In genomic region chr15:65400760-65401606, GRCh38 we compare ENCODE assay signal across 8 cellular contexts. TPM values are rescaled to one million over a fixed set of nuclear protein-coding genes. Genes with fewer than 3 reads are reported as not detected.
A peak's percentile ranks its signal among the peaks of the same experiment; 100 is the strongest.
DNase-seq lines count a peak whose midpoint lies in the region; ATAC-seq and TF ChIP-seq lines count a peak whose summit lies in the region.

No MANE protein-coding gene starts in this region.

- TF ChIP-seq CTCF in Loucy (conservative IDR thresholded peaks at IDR 0.05; ENCODE audit: low read length): peak; percentile 72
- peak in 5 of 6 experiments; percentile 32 to 55 (median 51) for TF ChIP-seq CTCF in Peyer's patch (IDR thresholded peaks at IDR 0.05)

- no peaks in the 10 kb centered on the region for H3K36me3 Mint-ChIP-seq in activated naive CD4-positive, alpha-beta T cell treated with anti-CD3 and anti-CD28 coated beads for 36 hours (ENCODE audit: low read depth)

- ATAC-seq in Right ventricle myocardium superior (ENCODE audit: poor library complexity) (peak; percentile 82), GM21786 (IDR thresholded peaks at IDR 0.05; ENCODE audit: unreplicated experiment) (no peak), HG02610 (IDR thresholded peaks at IDR 0.05; ENCODE audit: unreplicated experiment) (no peak)

- H4K20me1 ChIP-seq in Loucy (ENCODE audit: insufficient read depth, low read length, poor library complexity, severe bottlenecking): no peaks in the 10 kb centered on the region

- DNase-seq in EH (ENCODE audit: low read depth) (peak; percentile 71), Peyer's patch (peak; percentile 37 to 70 (median 70)), Right ventricle myocardium superior (peak; percentile 72), posterior cingulate gyrus (peak in 8 of 10 donors; percentile 34 to 91 (median 58))
- DNase-seq in activated naive CD4-positive, alpha-beta T cell treated with anti-CD3 and anti-CD28 coated beads for 36 hours: peak; percentile 68

- no peaks in the 10 kb centered on the region for H3F3A ChIP-seq in Loucy (ENCODE audit: low read depth)

- no peak overlapping the region for H3K27ac ChIP-seq in Peyer's patch

- no peak overlapping the region for H3K4me3 Mint-ChIP-seq in activated naive CD4-positive, alpha-beta T cell treated with anti-CD3 and anti-CD28 coated beads for 36 hours

- no peaks in the 10 kb centered on the region for H3K9me2 ChIP-seq in Loucy (replicated peaks; ENCODE audit: low read depth, low read length)

- no peaks in the 10 kb centered on the region for H3K27me3 ChIP-seq in Loucy (ENCODE audit: insufficient read depth, low read length, poor library complexity, severe bottlenecking)
- H3K27me3 ChIP-seq in Peyer's patch: peaks cover 0 to 6% of the 10 kb centered on the region in 2 donors

- H3K27ac Mint-ChIP-seq in activated naive CD4-positive, alpha-beta T cell treated with anti-CD3 and anti-CD28 coated beads for 36 hours: no peak overlapping the region

- H2AFZ ChIP-seq in Loucy (ENCODE audit: low read length): peak overlapping the region; percentile 93

- H3K9ac ChIP-seq in Loucy (ENCODE audit: low read depth, low read length, poor library complexity, severe bottlenecking): peak overlapping the region; percentile 42

- peaks cover 31% of the 10 kb centered on the region for H3K27me3 Mint-ChIP-seq in activated naive CD4-positive, alpha-beta T cell treated with anti-CD3 and anti-CD28 coated beads for 36 hours (ENCODE audit: low read depth)

- H3K4me2 ChIP-seq in Loucy (ENCODE audit: low read depth, low read length, poor library complexity, severe bottlenecking): peak overlapping the region; percentile 61

- no peaks in the 10 kb centered on the region for H3K9me3 Mint-ChIP-seq in activated naive CD4-positive, alpha-beta T cell treated with anti-CD3 and anti-CD28 coated beads for 36 hours

- H3K9me3 ChIP-seq in Loucy (ENCODE audit: insufficient read depth, low read depth, low read length): no peaks in the 10 kb centered on the region
- no peaks in the 10 kb centered on the region for H3K9me3 ChIP-seq in Peyer's patch

- no peak for TF ChIP-seq POLR2A in Peyer's patch (IDR thresholded peaks at IDR 0.05)

- H3K4me1 ChIP-seq in Loucy (ENCODE audit: insufficient read depth, low read length, poor library complexity, severe bottlenecking) (peaks cover 5% of the 10 kb centered on the region), Peyer's patch (no peaks in the 10 kb centered on the region)

- H3K4me1 Mint-ChIP-seq in activated naive CD4-positive, alpha-beta T cell treated with anti-CD3 and anti-CD28 coated beads for 36 hours (ENCODE audit: low read depth): peaks cover 6% of the 10 kb centered on the region

- peak overlapping the region; percentile 33 for H3K4me3 ChIP-seq in Loucy (ENCODE audit: low read length, poor library complexity, severe bottlenecking)
- H3K4me3 ChIP-seq in Peyer's patch: no peak overlapping the region

- H3K79me2 ChIP-seq in Loucy (ENCODE audit: insufficient read depth, low read length): no peaks in the 10 kb centered on the region

- CTCF ChIA-PET in activated naive CD4-positive, alpha-beta T cell treated with anti-CD3 and anti-CD28 coated beads for 36 hours (lab: Charles Lee): interaction anchor here (0.5 to 2.1 kb wide), 13 partner anchors 16 to 1185 kb away, joined by 3 to 14 read pairs (median 5); no protein-coding TSS in a partner anchor

- intact Hi-C loops in activated naive CD4-positive, alpha-beta T cell treated with anti-CD3 and anti-CD28 coated beads for 36 hours (cut with micrococcal nuclease): loop anchor here (5.0 to 10.0 kb wide), 2 partner anchors 84 to 154 kb away; no protein-coding TSS in a partner anchor
- intact Hi-C loops in Right ventricle myocardium superior (cut with DNase I): no loop called here
- intact Hi-C loops in posterior cingulate gyrus (cut with DNase I): no loop called here

- no peaks in the 10 kb centered on the region for H3K36me3 ChIP-seq in Loucy (ENCODE audit: insufficient read depth, low read length)
- no peaks in the 10 kb centered on the region for H3K36me3 ChIP-seq in Peyer's patch

RNA-seq across cellular contexts. Expression of gene IGDCC4, which starts 21.8 kb away (rescaled TPM):
- total RNA-seq in Peyer's patch (1 to 10 TPM in 2 of 4 donors, under 1 TPM in 1, not detected in 1; 0.40 to 3.3 (median 1.0) TPM), Right ventricle myocardium superior (2.4 TPM)
- total RNA-seq in activated naive CD4-positive, alpha-beta T cell treated with anti-CD3 and anti-CD28 coated beads for 36 hours: under 1 TPM; 0.17 to 0.41 TPM

RNA-seq across cellular contexts. Expression of gene IGDCC3, which starts 23.2 kb away (rescaled TPM):
- not detected for total RNA-seq in Peyer's patch
- not detected for total RNA-seq in activated naive CD4-positive, alpha-beta T cell treated with anti-CD3 and anti-CD28 coated beads for 36 hours
- 0.40 TPM for total RNA-seq in Right ventricle myocardium superior
